16 cellular contexts compared by ENCODE assay signal in the genomic region with DNA sequence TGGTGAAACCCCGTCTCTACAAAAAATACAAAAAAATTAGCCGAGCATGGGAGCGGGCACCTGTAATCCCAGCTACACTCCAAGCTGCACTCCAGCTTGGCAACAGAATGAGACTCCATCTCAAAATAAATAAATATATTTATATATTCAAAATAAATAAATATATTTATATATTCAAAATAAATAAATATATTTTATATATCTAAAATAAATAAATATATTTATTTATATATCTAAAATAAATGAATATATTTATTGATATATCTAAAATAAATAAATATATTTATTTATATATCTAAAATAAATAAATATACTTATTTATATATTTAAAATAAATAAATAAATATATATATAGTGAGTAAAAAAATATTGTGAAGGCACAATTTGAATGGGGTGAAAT.
"Had no signal": no experiment of that assay in that cellular context is flagged by ENCODE, and none has a peak within 500 bp of the region (broad histone marks: within the 10 kb centered on the region; RNA-seq: fewer than 3 reads in every experiment).

No MANE protein-coding gene starts in this region.

- H3K9ac ChIP-seq: SK-N-SH had no signal

- H3K4me2 ChIP-seq: SK-N-SH had no signal

- H3K9me3 ChIP-seq: SK-N-SH had no signal

- H3K27ac ChIP-seq: RWPE1 had no signal

- DNase-seq: KBM-7, MV-4-11, NCI-H1048, NCI-H1105, NCI-H1417 treated with DMSO at 0.1 percent for 48 hours, NCI-H146, NCI-H1694 treated with DMSO at 0.1 percent for 48 hours, NCI-H1930, NCI-H2081, NCI-H2107, NCI-H2227 treated with DMSO at 0.1 percent for 48 hours, NCI-H774, SHP77, SK-N-SH, SW 1271 had no signal

- H3K9me2 ChIP-seq: SK-N-SH had no signal
